ENCODE assay signal across 10 cellular contexts in genomic region chr20:31548823-31549512, GRCh38. TPM values are rescaled to one million over a fixed set of nuclear protein-coding genes. Genes with fewer than 3 reads are reported as not detected.
DNase-seq lines count a peak whose midpoint lies in the region; ATAC-seq and TF ChIP-seq lines count a peak whose summit lies in the region.
"Had no signal": no experiment of that assay in that cellular context is flagged by ENCODE, and none has a peak within 500 bp of the region (broad histone marks: within the 10 kb centered on the region; RNA-seq: fewer than 3 reads in every experiment).

No MANE protein-coding gene starts in this region.

- H3K9me2 ChIP-seq in SK-N-SH, result no peaks in the 10 kb centered on the region

- H3K4me3 ChIP-seq in SK-N-SH (ENCODE audit: low read depth in 2 of 2, low read length in 1 of 2) (peak overlapping the region in 1 of 2 experiments; percentile 54; a peak in 2 of 4 replicates), neutrophil (ENCODE audit: low read depth in 1 of 2, low read length in 1 of 2) (no peak overlapping the region), H7 (ENCODE audit: insufficient read depth, low read depth, low read length) (no peak overlapping the region)

- H3K27me3 Mint-ChIP-seq in IgD-negative memory B cell, result no peaks in the 10 kb centered on the region
- H3K27me3 Mint-ChIP-seq in activated naive CD8-positive, alpha-beta T cell treated with anti-CD3 and anti-CD28 coated beads, Interleukin-2, amount 10 ng/mL, durations not matched to agents 7 days and 5 days, result no peaks in the 10 kb centered on the region

- peaks cover 31% of the 10 kb centered on the region for H3F3A ChIP-seq in SK-N-SH (replicated peaks; ENCODE audit: insufficient read depth)

- POLR2A ChIA-PET in SK-N-SH (lab: Yijun Ruan, JAX), result interaction anchor here (0.6 kb wide), 1 partner anchor 23 kb away, joined by 6 read pairs; no protein-coding TSS in a partner anchor
- POLR2A ChIA-PET in activated naive CD8-positive, alpha-beta T cell treated with anti-CD3 and anti-CD28 coated beads, Interleukin-2, amount 10 ng/mL, durations not matched to agents 7 days and 5 days (lab: Charles Lee), result interaction anchor here (0.6 kb wide), 2 partner anchors 19 to 87 kb away, joined by 3 to 4 read pairs; no protein-coding TSS in a partner anchor

- peaks cover 19 to 21% of the 10 kb centered on the region in 2 experiments; a peak in 3 of 4 replicates for H3K4me1 ChIP-seq in SK-N-SH (ENCODE audit: control insufficient read depth in 1 of 2, insufficient read depth in 2 of 2, low read depth in 1 of 2, low read length in 1 of 2)
- peaks cover 4 to 14% of the 10 kb centered on the region in 2 experiments for H3K4me1 ChIP-seq in neutrophil (ENCODE audit: control insufficient read depth in 1 of 2, insufficient read depth in 1 of 2, low read depth in 1 of 2, low read length in 1 of 2)

- H4K20me1 ChIP-seq in SK-N-SH (ENCODE audit: insufficient read depth), result no peaks in the 10 kb centered on the region

- TF ChIP-seq RAD21 in SK-N-SH (IDR thresholded peaks at IDR 0.05; ENCODE audit: low read length), result no peak

- CTCF ChIA-PET in SK-N-SH (lab: Yijun Ruan, JAX), result interaction anchor here (0.6 to 14.2 kb wide), 5 partner anchors 11 to 175 kb away, joined by 3 to 177 read pairs (median 6); partner anchors contain the start of gene HM13

- peaks cover 5% of the 10 kb centered on the region for H3K36me3 Mint-ChIP-seq in IgD-negative memory B cell
- peaks cover 17% of the 10 kb centered on the region for H3K36me3 Mint-ChIP-seq in activated naive CD8-positive, alpha-beta T cell treated with anti-CD3 and anti-CD28 coated beads, Interleukin-2, amount 10 ng/mL, durations not matched to agents 7 days and 5 days

- TF ChIP-seq EP300 in SK-N-SH (IDR thresholded peaks at IDR 0.05; ENCODE audit: borderline replicate concordance in 1 of 2, low read depth in 1 of 2, low read length in 1 of 2), result no peak

- H3K27ac ChIP-seq in SK-N-SH (ENCODE audit: low read depth in 2 of 2, low read length in 1 of 2) (peak overlapping the region; percentile 13 to 96; a peak in 2 of 4 replicates), neutrophil (peak overlapping the region; percentile 31)

- intact Hi-C loops in Right ventricle myocardium inferior (cut with DNase I), result no loop called here

- TF ChIP-seq CTCF in SK-N-SH (IDR thresholded peaks at IDR 0.05), result no peak
- TF ChIP-seq CTCF in neutrophil (IDR thresholded peaks at IDR 0.05), result no peak

- no peaks in the 10 kb centered on the region for H3K9me3 Mint-ChIP-seq in IgD-negative memory B cell
- H3K9me3 Mint-ChIP-seq in activated naive CD8-positive, alpha-beta T cell treated with anti-CD3 and anti-CD28 coated beads, Interleukin-2, amount 10 ng/mL, durations not matched to agents 7 days and 5 days, result no peaks in the 10 kb centered on the region

- H3K9me3 ChIP-seq in SK-N-SH (no peaks in the 10 kb centered on the region), neutrophil (no peaks in the 10 kb centered on the region)
- H3K9me3 ChIP-seq: esophagus squamous epithelium had no signal

- no peak for ATAC-seq in SK-N-SH treated with all-trans-retinoic acid at 6 μM for 48 hours
- ATAC-seq in activated naive CD8-positive, alpha-beta T cell treated with anti-CD3 and anti-CD28 coated beads, Interleukin-2, amount 10 ng/mL, durations not matched to agents 7 days and 5 days (ENCODE audit: low read depth), result no peak
- ATAC-seq in Right ventricle myocardium inferior, result no peak

- H3K4me3 Mint-ChIP-seq in IgD-negative memory B cell, result peak overlapping the region; percentile 4 to 96 (median 88)
- peak overlapping the region; percentile 95 for H3K4me3 Mint-ChIP-seq in activated naive CD8-positive, alpha-beta T cell treated with anti-CD3 and anti-CD28 coated beads, Interleukin-2, amount 10 ng/mL, durations not matched to agents 7 days and 5 days

- H3K27me3 ChIP-seq in SK-N-SH (ENCODE audit: insufficient read depth) (no peaks in the 10 kb centered on the region), neutrophil (no peaks in the 10 kb centered on the region), H7 (ENCODE audit: control insufficient read depth, insufficient read depth, low read length) (no peaks in the 10 kb centered on the region)
- H3K27me3 ChIP-seq: esophagus squamous epithelium had no signal

- 88% methylated on average over 10 of the region's 11 CpGs for WGBS in SK-N-SH (ENCODE audit: low lambda C conversion rate)

- no peak overlapping the region for H2AFZ ChIP-seq in SK-N-SH (ENCODE audit: low read depth)

- H3K79me2 ChIP-seq in SK-N-SH (ENCODE audit: insufficient read depth), result peaks cover 49% of the 10 kb centered on the region

- peak overlapping the region in 1 of 3 donors; percentile 43 for H3K27ac Mint-ChIP-seq in IgD-negative memory B cell
- peak overlapping the region; percentile 99 for H3K27ac Mint-ChIP-seq in activated naive CD8-positive, alpha-beta T cell treated with anti-CD3 and anti-CD28 coated beads, Interleukin-2, amount 10 ng/mL, durations not matched to agents 7 days and 5 days

- H3K9ac ChIP-seq in SK-N-SH, result peak overlapping the region; percentile 72; the same call in 1 of the 2 replicates

- DNase-seq in SK-N-SH (no peak), SK-N-DZ (ENCODE audit: low spot score) (no peak), H7 (no peak), Right ventricle myocardium inferior (ENCODE audit: missing footprints) (no peak)
- DNase-seq in activated naive CD8-positive, alpha-beta T cell treated with anti-CD3 and anti-CD28 coated beads, Interleukin-2, amount 10 ng/mL, durations not matched to agents 7 days and 5 days, result no peak
- DNase-seq: esophagus squamous epithelium, MV-4-11 had no signal

- peaks cover 6 to 19% (median 7%) of the 10 kb centered on the region in 3 donors for H3K4me1 Mint-ChIP-seq in IgD-negative memory B cell
- H3K4me1 Mint-ChIP-seq in activated naive CD8-positive, alpha-beta T cell treated with anti-CD3 and anti-CD28 coated beads, Interleukin-2, amount 10 ng/mL, durations not matched to agents 7 days and 5 days, result peaks cover 14% of the 10 kb centered on the region

- H3K36me3 ChIP-seq in SK-N-SH (replicated peaks in 1 of 2; ENCODE audit: control insufficient read depth in 1 of 2, insufficient read depth in 2 of 2, low read length in 1 of 2) (peaks cover 58 to 64% of the 10 kb centered on the region in 2 experiments), neutrophil (peaks cover 89% of the 10 kb centered on the region), H7 (replicated peaks; ENCODE audit: control insufficient read depth, insufficient read depth, low read length) (peaks cover 44% of the 10 kb centered on the region)

- H3K4me2 ChIP-seq in SK-N-SH, result peak overlapping the region; percentile 59

TF ChIP-seq in SK-N-SH, 30 proteins besides CTCF, POLR2A, EP300 and RAD21:
- TF ChIP-seq NFIC (IDR thresholded peaks at IDR 0.05; ENCODE audit: borderline replicate concordance) (no peak), FOSL2 (IDR thresholded peaks at IDR 0.05; ENCODE audit: borderline replicate concordance, low read depth) (no peak), TEAD4 (IDR thresholded peaks at IDR 0.05; ENCODE audit: borderline replicate concordance, insufficient read depth) (no peak), MAX (IDR thresholded peaks at IDR 0.05; ENCODE audit: low read depth) (no peak), ELF1 (IDR thresholded peaks at IDR 0.05) (no peak), MEF2A (IDR thresholded peaks at IDR 0.05; ENCODE audit: borderline replicate concordance, low read depth) (no peak)

TF ChIP-seq in SK-N-SH treated with all-trans-retinoic acid at 6 μM for 48 hours, 23 proteins besides CTCF, POLR2A, EP300 and RAD21:
- TF ChIP-seq ZNF70 (CRISPR knock-in tag; IDR thresholded peaks at IDR 0.05) (no peak), OSR1 (CRISPR knock-in tag; IDR thresholded peaks at IDR 0.05) (no peak)
TF ChIP-seq in SK-N-SH treated with all-trans-retinoic acid at 6 μM for 48 hours: peak in this region for 0.

RNA-seq across cellular contexts. Expression of gene HM13, which starts 34.7 kb away (rescaled TPM):
- polyA plus RNA-seq in SK-N-SH (2012; rRNA removed) (160 and 176 TPM in 2 replicates), IgD-negative memory B cell (109 TPM)
- 86.0 and 123 TPM in 2 replicates for polyA plus RNA-seq in SK-N-SH (2012; cell fraction: cytosol; rRNA removed)
- 153 and 200 TPM in 2 replicates for polyA plus RNA-seq in SK-N-SH (2012; cell fraction: nucleus; rRNA removed)
- total RNA-seq in activated naive CD8-positive, alpha-beta T cell treated with anti-CD3 and anti-CD28 coated beads, Interleukin-2, amount 10 ng/mL, durations not matched to agents 7 days and 5 days, result 100 to 1,000 TPM; 112 to 120 TPM
- 103 TPM in 2 replicates for polyA plus RNA-seq in SK-N-DZ (2014; cell fraction: cytosol; rRNA removed)
- 60.4 and 68.0 TPM in 2 replicates for polyA plus RNA-seq in SK-N-DZ (2014; cell fraction: nucleus; rRNA removed)
- total RNA-seq in H7 (2014; rRNA removed; shearing (Covaris generic)), result 63.9 and 65.0 TPM in 2 replicates
- total RNA-seq in Right ventricle myocardium inferior, result 46.7 TPM

RNA-seq across cellular contexts. Expression of gene ID1, which starts 56.1 kb away (rescaled TPM):
- polyA plus RNA-seq in SK-N-SH (2012; rRNA removed), result 324 and 493 TPM in 2 replicates
- polyA plus RNA-seq in SK-N-SH (2012; cell fraction: cytosol; rRNA removed), result 194 and 301 TPM in 2 replicates
- polyA plus RNA-seq in SK-N-SH (2012; cell fraction: nucleus; rRNA removed), result 945 and 1,537 TPM in 2 replicates
- polyA plus RNA-seq in IgD-negative memory B cell, result 2.2 TPM
- 1 to 10 TPM in 1 of 2 experiments, under 1 TPM in 1; 0.72 to 1.2 TPM for total RNA-seq in activated naive CD8-positive, alpha-beta T cell treated with anti-CD3 and anti-CD28 coated beads, Interleukin-2, amount 10 ng/mL, durations not matched to agents 7 days and 5 days
- 97.4 and 104 TPM in 2 replicates for polyA plus RNA-seq in SK-N-DZ (2014; cell fraction: cytosol; rRNA removed)
- polyA plus RNA-seq in SK-N-DZ (2014; cell fraction: nucleus; rRNA removed), result 170 and 208 TPM in 2 replicates
- 424 and 491 TPM in 2 replicates for total RNA-seq in H7 (2014; rRNA removed; shearing (Covaris generic))
- 98.9 TPM for total RNA-seq in Right ventricle myocardium inferior

Comparison
In these comparisons a context has a peak if more than half of its experiments do, and no peak if none do; other contexts are left out.
1. RNA of gene ID1, which starts 56.1 kb away (total RNA-seq): 424 to 491 TPM in H7 and 98.9 TPM in Right ventricle myocardium inferior (single experiment); 0.72 to 1.2 TPM in activated naive CD8-positive, alpha-beta T cell treated with anti-CD3 and anti-CD28 coated beads, Interleukin-2, amount 10 ng/mL, durations not matched to agents 7 days and 5 days; every median in the first group is over 10 times any median in the second.